In the genomic region with DNA sequence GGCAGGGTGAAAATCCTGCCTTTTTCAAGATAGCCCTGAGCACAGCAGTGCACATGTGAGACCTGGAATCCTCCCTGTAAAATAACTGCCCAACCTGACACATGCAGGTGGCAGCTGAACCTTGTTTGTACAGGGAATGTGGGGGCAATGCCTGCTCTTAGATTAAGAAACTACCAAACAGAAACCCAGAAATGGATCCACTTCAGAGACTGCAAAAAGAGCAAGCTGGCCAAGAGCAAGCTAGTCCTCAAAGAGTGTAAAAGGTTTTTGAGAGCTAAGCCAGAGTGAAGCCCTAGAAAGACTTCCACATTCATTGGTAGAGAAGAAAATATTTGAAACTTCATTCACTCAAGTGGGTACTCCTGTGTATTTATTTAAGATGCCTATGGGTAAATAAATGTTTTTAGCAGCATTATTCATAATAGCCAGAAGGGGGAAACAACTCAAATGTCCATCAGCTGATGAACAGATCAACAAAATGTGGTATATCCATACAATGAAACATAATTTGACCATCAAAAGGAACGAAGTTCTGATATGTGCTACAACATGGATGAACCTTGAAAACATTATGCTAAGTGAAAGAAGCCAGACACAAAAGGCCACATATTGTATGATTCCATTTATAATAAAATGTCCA, we compare ENCODE assay signal across 21 cellular contexts.
DNase-seq lines count a peak whose midpoint lies in the region; ATAC-seq and TF ChIP-seq lines count a peak whose summit lies in the region.
"Had no signal": no experiment of that assay in that cellular context is flagged by ENCODE, and none has a peak within 500 bp of the region (broad histone marks: within the 10 kb centered on the region; RNA-seq: fewer than 3 reads in every experiment).

No MANE protein-coding gene starts in this region.

- H3K4me3 Mint-ChIP-seq in type B pancreatic cell = no peak overlapping the region
- H3K4me3 Mint-ChIP-seq: activated CD4-positive, alpha-beta memory T cell treated with anti-CD3 and anti-CD28 coated beads, Interleukin-2, amount 10 ng/mL, durations not matched to agents 7 days and 5 days; T-helper 2 cell treated with Interferon-gamma antibody and Interleukin-4, amounts not matched to agents 5 μg/mL and 100 μg/mL, for 36 hours had no signal

- TF ChIP-seq CTCF in fibroblast of the aortic adventitia (IDR thresholded peaks at IDR 0.05; ENCODE audit: insufficient read depth, low read length) (peak; percentile 0), type B pancreatic cell (conservative IDR thresholded peaks at IDR 0.05) (peak; percentile 25), dorsolateral prefrontal cortex (IDR thresholded peaks at IDR 0.05 in 54 of 56, conservative IDR thresholded peaks at IDR 0.05 in 2 of 56; ENCODE audit: low read depth in 1 of 56, partially characterized antibody in 56 of 56) (no peak)

- H3K4me3 ChIP-seq in fibroblast of the aortic adventitia (ENCODE audit: low read depth, low read length) = no peak overlapping the region
- H3K4me3 ChIP-seq in dorsolateral prefrontal cortex = no peak overlapping the region
- H3K4me3 ChIP-seq: BLaER1, heart right ventricle, right atrium auricular region had no signal

- DNase-seq in NCI-H510A treated with DMSO at 0.1 percent for 48 hours (lab: John Stamatoyannopoulos, UW) (peak; percentile 33), NCI-H510A (lab: John Stamatoyannopoulos, UW) (no peak), OCI-M1 (lab: John Stamatoyannopoulos, UW) (peak; percentile 5), fibroblast of the aortic adventitia (ENCODE audit: low read depth) (no peak), type B pancreatic cell (ENCODE audit: extremely low spot score, unreplicated experiment) (no peak), dorsolateral prefrontal cortex (no peak)
- DNase-seq: activated CD4-positive, alpha-beta memory T cell treated with anti-CD3 and anti-CD28 coated beads, Interleukin-2, amount 10 ng/mL, durations not matched to agents 7 days and 5 days; activated gamma-delta T cell; activated T-cell treated with anti-CD3 and anti-CD28 coated beads for 4 hours; brain microvascular endothelial cell; GDM1; heart right ventricle; Kasumi-1; NCI-H1092 treated with DMSO at 0.1 percent for 48 hours; occipital lobe; stimulated activated CD4-positive, alpha-beta T cell treated with anti-CD3 and anti-CD28 coated beads, Interleukin-12 subunit alpha, Interleukin-12 subunit beta, amount 100 ng/mL, for 4 hours had no signal

- no peaks in the 10 kb centered on the region for H3K27me3 Mint-ChIP-seq in type B pancreatic cell

- H3K27ac ChIP-seq in dorsolateral prefrontal cortex = no peak overlapping the region
- H3K27ac ChIP-seq: BLaER1, brain microvascular endothelial cell, heart right ventricle, right atrium auricular region had no signal

- ATAC-seq in HG03457 (IDR thresholded peaks at IDR 0.05; ENCODE audit: unreplicated experiment) = no peak
- ATAC-seq in HG02884 (IDR thresholded peaks at IDR 0.05; ENCODE audit: unreplicated experiment) = no peak
- ATAC-seq: heart right ventricle had no signal

- H3K27me3 ChIP-seq in dorsolateral prefrontal cortex = no peaks in the 10 kb centered on the region
- H3K27me3 ChIP-seq: BLaER1, brain microvascular endothelial cell, heart right ventricle, right atrium auricular region had no signal

- no peaks in the 10 kb centered on the region for H3K36me3 Mint-ChIP-seq in type B pancreatic cell

- intact Hi-C loops in dorsolateral prefrontal cortex (cut with DNase I) = no loop called here

- H3K9me3 Mint-ChIP-seq in type B pancreatic cell = peaks cover 20% of the 10 kb centered on the region
- H3K9me3 Mint-ChIP-seq: activated CD4-positive, alpha-beta memory T cell treated with anti-CD3 and anti-CD28 coated beads, Interleukin-2, amount 10 ng/mL, durations not matched to agents 7 days and 5 days; T-helper 2 cell treated with Interferon-gamma antibody and Interleukin-4, amounts not matched to agents 5 μg/mL and 100 μg/mL, for 36 hours had no signal

- H3K4me1 Mint-ChIP-seq in type B pancreatic cell (ENCODE audit: unreplicated experiment) = peaks cover 21% of the 10 kb centered on the region
- H3K4me1 Mint-ChIP-seq: activated CD4-positive, alpha-beta memory T cell treated with anti-CD3 and anti-CD28 coated beads, Interleukin-2, amount 10 ng/mL, durations not matched to agents 7 days and 5 days had no signal

- H3K27ac Mint-ChIP-seq in type B pancreatic cell = peak overlapping the region; percentile 35
- H3K27ac Mint-ChIP-seq: activated CD4-positive, alpha-beta memory T cell treated with anti-CD3 and anti-CD28 coated beads, Interleukin-2, amount 10 ng/mL, durations not matched to agents 7 days and 5 days; T-helper 2 cell treated with Interferon-gamma antibody and Interleukin-4, amounts not matched to agents 5 μg/mL and 100 μg/mL, for 36 hours had no signal

Comparison
In these comparisons a context has a peak if more than half of its experiments do, and no peak if none do; other contexts are left out.
1. DNase-seq: peak in NCI-H510A treated with DMSO at 0.1 percent for 48 hours (single experiment) and OCI-M1 (single experiment); none in NCI-H510A (single experiment), fibroblast of the aortic adventitia (single experiment), type B pancreatic cell (single experiment) and dorsolateral prefrontal cortex (0 of 10).
2. CTCF ChIP-seq: peak in fibroblast of the aortic adventitia (single experiment) and type B pancreatic cell (single experiment); none in dorsolateral prefrontal cortex (0 of 56).